ENCODE assay signal across 19 cellular contexts in genomic region chr16:8178271-8178670, GRCh38.
DNase-seq lines count a peak whose midpoint lies in the region; ATAC-seq, FAIRE-seq and TF ChIP-seq lines count a peak whose summit lies in the region.
"Had no signal": no experiment of that assay in that cellular context is flagged by ENCODE, and none has a peak within 500 bp of the region (broad histone marks: within the 10 kb centered on the region; RNA-seq: fewer than 3 reads in every experiment).

No MANE protein-coding gene starts in this region.

- H3K14ac ChIP-seq in H9 (ENCODE audit: insufficient read depth, low read length) (no peak overlapping the region), H1 (ENCODE audit: insufficient read length) (no peak overlapping the region)

- dilution Hi-C loops in mammary epithelial cell (cut with HindIII; ENCODE audit: low sequenced_read_pairs) = no loop called here

- no peak for FAIRE-seq in H1 (lab: Jason Lieb, UNC)
- FAIRE-seq: GM12892, GM18507 had no signal

- H2BK5ac ChIP-seq in H9 (ENCODE audit: insufficient read length, low read length) = no peak overlapping the region
- peak overlapping the region; percentile 6; the same call in 1 of the 2 replicates for H2BK5ac ChIP-seq in H1 (ENCODE audit: low read depth, low read length)

- TF ChIP-seq CTCF in H9 (conservative IDR thresholded peaks at IDR 0.05) = no peak
- no peak for TF ChIP-seq CTCF in H1 (IDR thresholded peaks at IDR 0.05; ENCODE audit: control extremely low read depth in 1 of 3, insufficient read depth in 1 of 3, low read depth in 1 of 3, low read length in 3 of 3)
- no peak for TF ChIP-seq CTCF in mammary epithelial cell (conservative IDR thresholded peaks at IDR 0.05 in 1 of 2, IDR thresholded peaks at IDR 0.05 in 1 of 2; ENCODE audit: extremely low read depth in 1 of 2, insufficient read depth in 1 of 2, low read depth in 1 of 2, low read length in 2 of 2)

- H2BK15ac ChIP-seq in H9 (ENCODE audit: low read depth, low read length) (no peak overlapping the region), H1 (ENCODE audit: low read length) (0 out of 2 replicates have a peak overlapping the region, but pooled peaks have one; percentile 54)

- WGBS in H9 (ENCODE audit: extremely low coverage, insufficient read length, low lambda C conversion rate) = no CpG with 5 or more reads among the region's 8 CpGs
- 93% methylated on average over 8 of the region's 8 CpGs; no CpG with 5 or more reads in 1 of the 2 experiments for WGBS in H1 (ENCODE audit: extremely low coverage in 1 of 2, insufficient coverage in 1 of 2, insufficient read length in 1 of 2, insufficient replicate concordance in 2 of 2, low coverage in 1 of 2, low lambda C conversion rate in 2 of 2, missing lambda C conversion rate in 1 of 2), 2 experiments
- WGBS in mammary epithelial cell (ENCODE audit: low coverage, missing lambda C conversion rate) = 46% methylated on average over 8 of the region's 8 CpGs

- H2BK120ac ChIP-seq in H9 (ENCODE audit: low read depth, low read length, poor library complexity, severe bottlenecking) (no peak overlapping the region), H1 (replicated peaks; ENCODE audit: low read depth, low read length) (no peak overlapping the region)

- no peak overlapping the region for H3K56ac ChIP-seq in H9 (ENCODE audit: insufficient read length, low read depth, low read length)
- H3K56ac ChIP-seq in H1 (replicated peaks; ENCODE audit: insufficient read length, low read depth, low read length) = no peak overlapping the region

- H3K4me2 ChIP-seq in H9 (ENCODE audit: insufficient read depth, insufficient read length, low read length) (no peak overlapping the region), H1 (ENCODE audit: insufficient read depth in 1 of 2, low read depth in 2 of 2, low read length in 2 of 2) (no peak overlapping the region), mammary epithelial cell (ENCODE audit: insufficient read depth, low read depth, low read length) (no peak overlapping the region)
- H3K4me2 ChIP-seq: BLaER1 had no signal

- H3K79me1 ChIP-seq in H9 (ENCODE audit: insufficient read depth, low read depth, low read length, poor library complexity, severe bottlenecking) (no peaks in the 10 kb centered on the region), H1 (ENCODE audit: low read depth, low read length) (no peaks in the 10 kb centered on the region)

- H3K4ac ChIP-seq in H9 (ENCODE audit: low read depth, low read length) (no peak overlapping the region), H1 (replicated peaks; ENCODE audit: insufficient read length, low read depth, low read length) (no peak overlapping the region)

- H4K8ac ChIP-seq in H9 (replicated peaks; ENCODE audit: insufficient read length, low read depth, low read length) (no peak overlapping the region), H1 (ENCODE audit: extremely low read depth, insufficient read depth, low read length) (no peak overlapping the region)

- H2BK20ac ChIP-seq in H9 (ENCODE audit: low read depth, low read length, poor library complexity, severe bottlenecking) (no peak overlapping the region), H1 (ENCODE audit: low read length) (0 out of 2 replicates have a peak overlapping the region, but pooled peaks have one; percentile 88)

- no peaks in the 10 kb centered on the region for H3K27me3 ChIP-seq in H9 (ENCODE audit: insufficient read depth, low read length)
- H3K27me3 ChIP-seq in H1 (replicated peaks in 1 of 4; ENCODE audit: control insufficient read depth in 3 of 4, extremely low read depth in 1 of 4, insufficient read depth in 3 of 4, low read length in 3 of 4) = no peaks in the 10 kb centered on the region
- H3K27me3 ChIP-seq in mammary epithelial cell (ENCODE audit: insufficient read depth, low read length) = no peaks in the 10 kb centered on the region
- H3K27me3 ChIP-seq: BLaER1 had no signal

- H2AK5ac ChIP-seq in H9 (ENCODE audit: insufficient read length, low read length) (no peak overlapping the region), H1 (ENCODE audit: low read depth, low read length) (no peak overlapping the region)

- TF ChIP-seq EP300 in H1 (IDR thresholded peaks at IDR 0.05; ENCODE audit: borderline replicate concordance in 1 of 2, low read depth in 2 of 2, low read length in 2 of 2) = no peak

- H3K27ac Mint-ChIP-seq in H9 = peak overlapping the region in 1 of 3 experiments; percentile 28; a peak in 1 of 7 replicates
- H3K27ac Mint-ChIP-seq: CD14-positive monocyte; CD4-positive, alpha-beta memory T cell had no signal

- peak overlapping the region; percentile 74 for H2BK12ac ChIP-seq in H9 (ENCODE audit: insufficient read length, low read depth, low read length)
- peak overlapping the region; percentile 69; the same call in 1 of the 2 replicates for H2BK12ac ChIP-seq in H1 (ENCODE audit: low read depth, low read length)

- TF ChIP-seq POLR2A in H1 (IDR thresholded peaks at IDR 0.05; ENCODE audit: control extremely low read depth in 1 of 2, low read depth in 2 of 2, low read length in 2 of 2) = no peak

- H3K9ac ChIP-seq in H9 (ENCODE audit: extremely low read depth, insufficient read length, low read length) = no peak overlapping the region
- no peak overlapping the region for H3K9ac ChIP-seq in H1 (replicated peaks in 1 of 4; ENCODE audit: extremely low read depth in 1 of 4, low read depth in 3 of 4, low read length in 3 of 4)
- H3K9ac ChIP-seq in mammary epithelial cell (ENCODE audit: insufficient read depth, low read length) = no peak overlapping the region
- H3K9ac ChIP-seq: BLaER1, GM23248 had no signal

- CTCF ChIA-PET in H1 (lab: Charles Lee; ENCODE audit: partially characterized antibody) = interaction anchor here (1.5 kb wide), 1 partner anchor 16 kb away, joined by 3 read pairs; no protein-coding TSS in a partner anchor
- CTCF ChIA-PET in mammary epithelial cell (lab: Charles Lee; ENCODE audit: low non-redundant PET) = no interaction called here

- H3T11ph ChIP-seq in H9 (ENCODE audit: low read length) = no peak overlapping the region

- no peak for ATAC-seq in HG02885 (IDR thresholded peaks at IDR 0.05; ENCODE audit: poor library complexity, unreplicated experiment)

- H4K5ac ChIP-seq in H9 (ENCODE audit: insufficient read length, low read depth, low read length) (no peak overlapping the region), H1 (ENCODE audit: insufficient read length, low read depth, low read length) (no peak overlapping the region)

- no TSS peak for BruUV-seq in mammary epithelial cell (replicated peaks; lab: Mats Ljungman, UMichigan)

- H3K4me3 ChIP-seq in H1 (ENCODE audit: extremely low read depth in 1 of 4, insufficient read depth in 2 of 4, low read depth in 3 of 4, low read length in 4 of 4) (no peak overlapping the region), mammary epithelial cell (replicated peaks in 1 of 3; ENCODE audit: insufficient read depth in 1 of 3, low read depth in 2 of 3, low read length in 3 of 3) (no peak overlapping the region)
- H3K4me3 ChIP-seq: BLaER1, GM23248 had no signal

- no peak overlapping the region for H2AFZ ChIP-seq in H9 (ENCODE audit: low read length)
- H2AFZ ChIP-seq in H1 (ENCODE audit: low read length) = peak overlapping the region; percentile 82; the same call in 1 of the 2 replicates
- H2AFZ ChIP-seq in mammary epithelial cell (ENCODE audit: low read depth, low read length) = no peak overlapping the region
- H2AFZ ChIP-seq: GM23248 had no signal

- H3K9me3 Mint-ChIP-seq in H9 = no peaks in the 10 kb centered on the region

- no peaks in the 10 kb centered on the region for H3K23me2 ChIP-seq in H9 (ENCODE audit: insufficient read length, low read depth, low read length, poor library complexity, severe bottlenecking)
- H3K23me2 ChIP-seq in H1 (ENCODE audit: low read depth, low read length) = no peaks in the 10 kb centered on the region

- H4K91ac ChIP-seq in H9 (ENCODE audit: insufficient read length, low read depth, low read length) (no peak overlapping the region), H1 (replicated peaks; ENCODE audit: insufficient read length, low read length) (peak overlapping the region; percentile 44)

- H3K9me3 ChIP-seq in H9 (ENCODE audit: control insufficient read depth, low read depth, low read length) (no peaks in the 10 kb centered on the region), H1 (ENCODE audit: insufficient read depth in 2 of 2, low read depth in 1 of 2, low read length in 1 of 2) (no peaks in the 10 kb centered on the region), mammary epithelial cell (replicated peaks; ENCODE audit: insufficient read depth, low read length) (peaks cover 16% of the 10 kb centered on the region)
- H3K9me3 ChIP-seq: BLaER1 had no signal

- intact Hi-C loops in mammary epithelial cell (cut with micrococcal nuclease) = no loop called here

- H3K79me2 ChIP-seq in H9 (ENCODE audit: insufficient read depth, low read length) (no peaks in the 10 kb centered on the region), H1 (ENCODE audit: control insufficient read depth in 1 of 2, insufficient read depth in 2 of 2, low read length in 2 of 2) (no peaks in the 10 kb centered on the region), mammary epithelial cell (ENCODE audit: insufficient read depth, low read length) (no peaks in the 10 kb centered on the region)

- in situ Hi-C loops in mammary epithelial cell (cut with MboI; ENCODE audit: low sequenced_read_pairs in 2 of 2) = no loop called here

- peaks cover under 1% of the 10 kb centered on the region for H3K27me3 Mint-ChIP-seq in H9 (ENCODE audit: low read depth)
- H3K27me3 Mint-ChIP-seq: CD4-positive, alpha-beta memory T cell had no signal

- TF ChIP-seq RAD21 in H1 (IDR thresholded peaks at IDR 0.05 in 1 of 2, conservative IDR thresholded peaks at IDR 0.05 in 1 of 2; ENCODE audit: low read depth in 2 of 2, low read length in 2 of 2) = no peak

- H3K23ac ChIP-seq in H9 (ENCODE audit: insufficient read length, low read depth, low read length) (no peak overlapping the region), H1 (ENCODE audit: insufficient read length) (no peak overlapping the region)

- H3K4me1 ChIP-seq in H9 (ENCODE audit: insufficient read depth, low read length) (no peaks in the 10 kb centered on the region; the same call in 1 of the 2 replicates), H1 (replicated peaks in 1 of 4; ENCODE audit: control insufficient read depth in 3 of 4, insufficient read depth in 4 of 4, low read length in 3 of 4) (0 out of 7 replicates have a peak, but pooled peaks cover 0 to 2% (median 0%) of the 10 kb centered on the region in 4 experiments), mammary epithelial cell (ENCODE audit: insufficient read depth, low read length) (no peaks in the 10 kb centered on the region)
- H3K4me1 ChIP-seq: BLaER1 had no signal

- no peak overlapping the region for H3K4me3 Mint-ChIP-seq in H9
- H3K4me3 Mint-ChIP-seq: CD14-positive monocyte; CD4-positive, alpha-beta memory T cell had no signal

- H3K4me1 Mint-ChIP-seq in H9 = peaks cover 13 to 36% of the 10 kb centered on the region in 2 experiments
- H3K4me1 Mint-ChIP-seq: CD14-positive monocyte; CD4-positive, alpha-beta memory T cell had no signal

- POLR2A ChIA-PET in H1 (lab: Charles Lee; ENCODE audit: partially characterized antibody) = no interaction called here

- H3K36me3 ChIP-seq in H1 (ENCODE audit: control insufficient read depth in 2 of 4, insufficient read depth in 4 of 4, low read length in 3 of 4) = no peaks in the 10 kb centered on the region
- no peaks in the 10 kb centered on the region for H3K36me3 ChIP-seq in mammary epithelial cell (ENCODE audit: insufficient read depth, low read length)
- H3K36me3 ChIP-seq: BLaER1 had no signal

- no peaks in the 10 kb centered on the region for H3K36me3 Mint-ChIP-seq in H9 (ENCODE audit: insufficient read depth in 1 of 3, low read depth in 3 of 3)
- H3K36me3 Mint-ChIP-seq: CD14-positive monocyte; CD4-positive, alpha-beta memory T cell had no signal

- H3K18ac ChIP-seq in H9 (ENCODE audit: insufficient read length, low read depth, low read length) = no peak overlapping the region
- peak overlapping the region; percentile 40; the same call in 1 of the 2 replicates for H3K18ac ChIP-seq in H1 (ENCODE audit: extremely low read depth, low read length)

- H4K20me1 ChIP-seq in H9 (ENCODE audit: control insufficient read depth, insufficient read depth, insufficient read length) = no peaks in the 10 kb centered on the region
- H4K20me1 ChIP-seq in H1 (replicated peaks in 1 of 2; ENCODE audit: control insufficient read depth in 1 of 2, insufficient read depth in 2 of 2, low read length in 2 of 2) = no peaks in the 10 kb centered on the region
- H4K20me1 ChIP-seq in mammary epithelial cell (ENCODE audit: insufficient read depth, low read length) = no peaks in the 10 kb centered on the region
- H4K20me1 ChIP-seq: BLaER1 had no signal

- no peak overlapping the region for H3K27ac ChIP-seq in H9 (ENCODE audit: insufficient read length, low read depth, low read length)
- H3K27ac ChIP-seq in H1 (ENCODE audit: low read depth, low read length) = no peak overlapping the region
- no peak overlapping the region for H3K27ac ChIP-seq in mammary epithelial cell (ENCODE audit: insufficient read depth, low read depth, low read length)
- H3K27ac ChIP-seq: 22Rv1, BLaER1, GM23248 had no signal

- DNase-seq in ELF-1 (ENCODE audit: low read depth, low spot score) (peak; percentile 8), H9 (no peak), RPMI8226 (peak; percentile 62), H1 (ENCODE audit: low read depth in 1 of 2, low spot score in 2 of 2) (no peak), NCI-H748 (lab: John Stamatoyannopoulos, UW; ENCODE audit: unreplicated experiment) (no peak), mammary epithelial cell (no peak)
- DNase-seq: CD4-positive, alpha-beta memory T cell; DMS79 treated with DMSO at 0.1 percent for 48 hours; GDM1; GM23248; H7; IMR-90; KBM-7 had no signal

Comparison
In these comparisons a context has a peak if more than half of its experiments do, and no peak if none do; other contexts are left out.
1. DNase-seq: peak in ELF-1 (single experiment) and RPMI8226 (single experiment); none in H9 (single experiment), H1 (0 of 2), NCI-H748 (single experiment) and mammary epithelial cell (single experiment).